Comparison of ENCODE assay signal across 20 cellular contexts in genomic region chr11:129721685-129722084, GRCh38.
A peak's percentile ranks its signal among the peaks of the same experiment; 100 is the strongest.
DNase-seq lines count a peak whose midpoint lies in the region; ATAC-seq and TF ChIP-seq lines count a peak whose summit lies in the region.
"Had no signal": no experiment of that assay in that cellular context is flagged by ENCODE, and none has a peak within 500 bp of the region (broad histone marks: within the 10 kb centered on the region; RNA-seq: fewer than 3 reads in every experiment).

No MANE protein-coding gene starts in this region.

- no peak for TF ChIP-seq CTCF in heart left ventricle (IDR thresholded peaks at IDR 0.05)
- TF ChIP-seq CTCF in WTC11 (IDR thresholded peaks at IDR 0.05) = no peak
- TF ChIP-seq CTCF in upper lobe of left lung (IDR thresholded peaks at IDR 0.05) = no peak
- no peak for TF ChIP-seq CTCF in testis (IDR thresholded peaks at IDR 0.05)

- no peaks in the 10 kb centered on the region for H3K4me1 Mint-ChIP-seq in WTC11

- CTCF ChIA-PET in WTC11 (lab: Charles Lee) = interaction anchor here (1.6 kb wide), 1 partner anchor 26 kb away, joined by 4 read pairs; no protein-coding TSS in a partner anchor

- H3K9me3 ChIP-seq in heart left ventricle (peaks cover 0 to 2% (median 0%) of the 10 kb centered on the region in 12 donors), upper lobe of left lung (no peaks in the 10 kb centered on the region), testis (no peaks in the 10 kb centered on the region)
- H3K9me3 ChIP-seq: BE2C had no signal

- no peak for ATAC-seq in heart left ventricle
- peak; percentile 18; the same call in 1 of the 2 replicates for ATAC-seq in WTC11
- ATAC-seq in upper lobe of left lung (ENCODE audit: low FRiP score in 2 of 2) = no peak
- no peak for ATAC-seq in HG03565 (IDR thresholded peaks at IDR 0.05; ENCODE audit: unreplicated experiment)
- ATAC-seq: HCT116, HepG2 had no signal

- no peaks in the 10 kb centered on the region for H3K4me1 ChIP-seq in heart left ventricle
- no peaks in the 10 kb centered on the region for H3K4me1 ChIP-seq in upper lobe of left lung
- no peaks in the 10 kb centered on the region for H3K4me1 ChIP-seq in testis
- H3K4me1 ChIP-seq: BE2C had no signal

- H3K4me3 ChIP-seq in heart left ventricle = no peak overlapping the region
- H3K4me3 ChIP-seq in upper lobe of left lung = no peak overlapping the region
- no peak overlapping the region for H3K4me3 ChIP-seq in testis
- H3K4me3 ChIP-seq: GM23248 had no signal

- intact Hi-C loops in cardiac septum (cut with DNase I) (no loop called here), heart left ventricle (cut with DNase I) (no loop called here), posterior vena cava (cut with DNase I) (no loop called here), testis (cut with DNase I; ENCODE audit: low total_unique reads) (no loop called here)

- no peaks in the 10 kb centered on the region for H3K36me3 Mint-ChIP-seq in WTC11
- H3K36me3 Mint-ChIP-seq: CD4-positive, CD25-positive, alpha-beta regulatory T cell had no signal

- H3K4me3 Mint-ChIP-seq in WTC11 = no peak overlapping the region
- H3K4me3 Mint-ChIP-seq: CD4-positive, CD25-positive, alpha-beta regulatory T cell; CD8-positive, alpha-beta memory T cell; HFFc6 had no signal

- H3K27ac ChIP-seq in heart left ventricle (no peak overlapping the region), upper lobe of left lung (no peak overlapping the region), testis (no peak overlapping the region)
- H3K27ac ChIP-seq: GM23248 had no signal

- no peaks in the 10 kb centered on the region for H3K9me3 Mint-ChIP-seq in WTC11
- H3K9me3 Mint-ChIP-seq: CD8-positive, alpha-beta memory T cell; HFFc6; IgD-negative memory B cell had no signal

- 70 to 76% (median 73%) methylated on average over 13 of the region's 13 CpGs for WGBS in heart left ventricle, 4 donors
- 75 to 85% methylated on average over 13 of the region's 13 CpGs for WGBS in upper lobe of left lung, 2 donors
- 77 to 78% methylated on average over 13 of the region's 13 CpGs for WGBS in testis, 2 donors

- peak; percentile 67 for DNase-seq in cardiac septum (ENCODE audit: low spot score)
- DNase-seq in heart left ventricle = no peak
- DNase-seq in WTC11 (ENCODE audit: low spot score) = no peak
- peak; percentile 83 for DNase-seq in mesenteric fat pad (ENCODE audit: low spot score)
- DNase-seq in posterior vena cava (ENCODE audit: low spot score) = peak; percentile 38
- DNase-seq in upper lobe of left lung = no peak
- no peak for DNase-seq in testis
- DNase-seq: ACHN; BE2C; C1 segment of cervical spinal cord; CD4-positive, CD25-positive, alpha-beta regulatory T cell; CD8-positive, alpha-beta memory T cell; COR-L47; GM23248; H7; HFFc6 had no signal

- peaks cover 0 to 10% (median 0%) of the 10 kb centered on the region in 9 donors for H3K27me3 ChIP-seq in heart left ventricle
- H3K27me3 ChIP-seq in upper lobe of left lung = no peaks in the 10 kb centered on the region
- no peaks in the 10 kb centered on the region for H3K27me3 ChIP-seq in testis
- H3K27me3 ChIP-seq: BE2C had no signal

- no peak for TF ChIP-seq EP300 in upper lobe of left lung (IDR thresholded peaks at IDR 0.05)

- H3K27me3 Mint-ChIP-seq in WTC11 (ENCODE audit: low read depth) = no peaks in the 10 kb centered on the region; the same call in 1 of the 2 replicates
- H3K27me3 Mint-ChIP-seq: CD4-positive, CD25-positive, alpha-beta regulatory T cell; IgD-negative memory B cell had no signal

- POLR2A ChIA-PET in WTC11 (lab: Charles Lee) = no interaction called here

- TF ChIP-seq POLR2A in heart left ventricle (IDR thresholded peaks at IDR 0.05) (no peak), upper lobe of left lung (IDR thresholded peaks at IDR 0.05) (no peak), testis (IDR thresholded peaks at IDR 0.05) (no peak)

- H3K36me3 ChIP-seq in heart left ventricle (no peaks in the 10 kb centered on the region), upper lobe of left lung (no peaks in the 10 kb centered on the region), testis (ENCODE audit: low read depth, missing control alignments) (no peaks in the 10 kb centered on the region)
- H3K36me3 ChIP-seq: BE2C had no signal

- H3K27ac Mint-ChIP-seq in WTC11 = no peak overlapping the region
- H3K27ac Mint-ChIP-seq: HFFc6, IgD-negative memory B cell had no signal

TF ChIP-seq in WTC11, 78 proteins besides CTCF, POLR2A, EP300 and RAD21 (continues in another document):
- no peak for TF ChIP-seq FOXJ3 (CRISPR knock-in tag; IDR thresholded peaks at IDR 0.05; ENCODE audit: borderline replicate concordance)
- TF ChIP-seq ATF1 (CRISPR knock-in tag; IDR thresholded peaks at IDR 0.05) = no peak
- no peak for TF ChIP-seq AFF4 (CRISPR knock-in tag; IDR thresholded peaks at IDR 0.05; ENCODE audit: borderline replicate concordance)
- TF ChIP-seq JUN (CRISPR knock-in tag; IDR thresholded peaks at IDR 0.05) = no peak
- TF ChIP-seq MAX (CRISPR knock-in tag; IDR thresholded peaks at IDR 0.05) = no peak
- TF ChIP-seq, protein P1, sequence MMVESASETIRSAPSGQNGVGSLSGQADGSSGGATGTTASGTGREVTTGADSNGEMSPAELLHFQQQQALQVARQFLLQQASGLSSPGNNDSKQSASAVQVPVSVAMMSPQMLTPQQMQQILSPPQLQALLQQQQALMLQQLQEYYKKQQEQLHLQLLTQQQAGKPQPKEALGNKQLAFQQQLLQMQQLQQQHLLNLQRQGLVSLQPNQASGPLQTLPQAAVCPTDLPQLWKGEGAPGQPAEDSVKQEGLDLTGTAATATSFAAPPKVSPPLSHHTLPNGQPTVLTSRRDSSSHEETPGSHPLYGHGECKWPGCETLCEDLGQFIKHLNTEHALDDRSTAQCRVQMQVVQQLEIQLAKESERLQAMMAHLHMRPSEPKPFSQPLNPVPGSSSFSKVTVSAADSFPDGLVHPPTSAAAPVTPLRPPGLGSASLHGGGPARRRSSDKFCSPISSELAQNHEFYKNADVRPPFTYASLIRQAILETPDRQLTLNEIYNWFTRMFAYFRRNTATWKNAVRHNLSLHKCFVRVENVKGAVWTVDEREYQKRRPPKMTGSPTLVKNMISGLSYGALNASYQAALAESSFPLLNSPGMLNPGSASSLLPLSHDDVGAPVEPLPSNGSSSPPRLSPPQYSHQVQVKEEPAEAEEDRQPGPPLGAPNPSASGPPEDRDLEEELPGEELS (CRISPR knock-in tag; IDR thresholded peaks at IDR 0.05) = no peak
- TF ChIP-seq, protein P2, sequence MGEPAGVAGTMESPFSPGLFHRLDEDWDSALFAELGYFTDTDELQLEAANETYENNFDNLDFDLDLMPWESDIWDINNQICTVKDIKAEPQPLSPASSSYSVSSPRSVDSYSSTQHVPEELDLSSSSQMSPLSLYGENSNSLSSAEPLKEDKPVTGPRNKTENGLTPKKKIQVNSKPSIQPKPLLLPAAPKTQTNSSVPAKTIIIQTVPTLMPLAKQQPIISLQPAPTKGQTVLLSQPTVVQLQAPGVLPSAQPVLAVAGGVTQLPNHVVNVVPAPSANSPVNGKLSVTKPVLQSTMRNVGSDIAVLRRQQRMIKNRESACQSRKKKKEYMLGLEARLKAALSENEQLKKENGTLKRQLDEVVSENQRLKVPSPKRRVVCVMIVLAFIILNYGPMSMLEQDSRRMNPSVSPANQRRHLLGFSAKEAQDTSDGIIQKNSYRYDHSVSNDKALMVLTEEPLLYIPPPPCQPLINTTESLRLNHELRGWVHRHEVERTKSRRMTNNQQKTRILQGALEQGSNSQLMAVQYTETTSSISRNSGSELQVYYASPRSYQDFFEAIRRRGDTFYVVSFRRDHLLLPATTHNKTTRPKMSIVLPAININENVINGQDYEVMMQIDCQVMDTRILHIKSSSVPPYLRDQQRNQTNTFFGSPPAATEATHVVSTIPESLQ (CRISPR knock-in tag; IDR thresholded peaks at IDR 0.05) = no peak
- no peak for TF ChIP-seq TEAD1 (CRISPR knock-in tag; IDR thresholded peaks at IDR 0.05)
- no peak for TF ChIP-seq ZNF423 (CRISPR knock-in tag; IDR thresholded peaks at IDR 0.05)
- TF ChIP-seq TP53 (CRISPR knock-in tag; IDR thresholded peaks at IDR 0.05) = no peak
- TF ChIP-seq, protein P3, sequence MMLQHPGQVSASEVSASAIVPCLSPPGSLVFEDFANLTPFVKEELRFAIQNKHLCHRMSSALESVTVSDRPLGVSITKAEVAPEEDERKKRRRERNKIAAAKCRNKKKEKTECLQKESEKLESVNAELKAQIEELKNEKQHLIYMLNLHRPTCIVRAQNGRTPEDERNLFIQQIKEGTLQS (CRISPR knock-in tag; conservative IDR thresholded peaks at IDR 0.05) = no peak
- no peak for TF ChIP-seq MYBL2 (CRISPR knock-in tag; IDR thresholded peaks at IDR 0.05)

Comparison
In these comparisons a context has a peak if more than half of its experiments do, and no peak if none do; other contexts are left out.
1. DNase-seq: peak in cardiac septum (single experiment), mesenteric fat pad (single experiment) and posterior vena cava (single experiment); none in heart left ventricle (0 of 5), WTC11 (single experiment), upper lobe of left lung (0 of 2) and testis (single experiment).